ENCODE assay signal across 9 cellular contexts in genomic region chr12:57126561-57126960, GRCh38. TPM values are rescaled to one million over a fixed set of nuclear protein-coding genes. Genes with fewer than 3 reads are reported as not detected.
DNase-seq lines count a peak whose midpoint lies in the region; ATAC-seq and TF ChIP-seq lines count a peak whose summit lies in the region.
"Had no signal": no experiment of that assay in that cellular context is flagged by ENCODE, and none has a peak within 500 bp of the region (broad histone marks: within the 10 kb centered on the region; RNA-seq: fewer than 3 reads in every experiment).

No MANE protein-coding gene starts in this region.

- TF ChIP-seq CTCF in heart right ventricle (IDR thresholded peaks at IDR 0.05), result no peak
- TF ChIP-seq CTCF in breast epithelium (IDR thresholded peaks at IDR 0.05), result no peak
- TF ChIP-seq CTCF in upper lobe of right lung (IDR thresholded peaks at IDR 0.05), result no peak

- ATAC-seq in heart right ventricle (no peak), upper lobe of right lung (no peak), GM18861 (IDR thresholded peaks at IDR 0.05; ENCODE audit: unreplicated experiment) (no peak)

- H3K9me3 ChIP-seq in heart right ventricle (no peaks in the 10 kb centered on the region), breast epithelium (no peaks in the 10 kb centered on the region), muscle layer of colon (ENCODE audit: low read length) (no peaks in the 10 kb centered on the region), upper lobe of right lung (no peaks in the 10 kb centered on the region)

- H3K27ac ChIP-seq in heart right ventricle (peak overlapping the region in 8 of 10 donors; percentile 93 to 100 (median 99)), breast epithelium (peak overlapping the region; percentile 93 to 97), muscle layer of colon (ENCODE audit: low read depth, low read length) (peak overlapping the region; percentile 19), upper lobe of right lung (peak overlapping the region; percentile 92)

- DNase-seq in heart right ventricle, result no peak
- DNase-seq in cardiac septum (ENCODE audit: low spot score), result no peak
- no peak for DNase-seq in breast epithelium (ENCODE audit: low spot score in 2 of 2)
- no peak for DNase-seq in upper lobe of right lung
- no peak for DNase-seq in NCI-H1436 treated with DMSO at 0.1 percent for 48 hours (lab: John Stamatoyannopoulos, UW)
- DNase-seq in AG20443 (ENCODE audit: low spot score), result no peak

- H3K36me3 ChIP-seq in heart right ventricle (no peaks in the 10 kb centered on the region), breast epithelium (no peaks in the 10 kb centered on the region), muscle layer of colon (ENCODE audit: insufficient read depth, low read length) (peaks cover 1% of the 10 kb centered on the region), upper lobe of right lung (no peaks in the 10 kb centered on the region)

- H3K4me3 ChIP-seq in heart right ventricle, result peak overlapping the region in 3 of 10 donors; percentile 75 to 99 (median 97)
- peak overlapping the region in 2 of 3 donors; percentile 67 to 82 for H3K4me3 ChIP-seq in breast epithelium
- H3K4me3 ChIP-seq in muscle layer of colon (ENCODE audit: low read depth in 1 of 2, low read length in 2 of 2), result peak overlapping the region in 1 of 2 donors; percentile 84
- no peak overlapping the region for H3K4me3 ChIP-seq in upper lobe of right lung

- TF ChIP-seq POLR2A in breast epithelium (IDR thresholded peaks at IDR 0.05), result no peak

- 64 to 68% methylated on average over 7 of the region's 7 CpGs for WGBS in heart right ventricle, 2 donors

- H3K9ac ChIP-seq in muscle layer of colon (ENCODE audit: low read length), result peak overlapping the region; percentile 82

- H3K4me1 ChIP-seq in heart right ventricle (peaks cover 3 to 44% (median 24%) of the 10 kb centered on the region in 9 donors), breast epithelium (peaks cover 0 to 3% of the 10 kb centered on the region in 2 donors), muscle layer of colon (ENCODE audit: insufficient read depth, low read length) (peaks cover 28% of the 10 kb centered on the region), upper lobe of right lung (peaks cover 8% of the 10 kb centered on the region)

- intact Hi-C loops in heart right ventricle (cut with DNase I), result loop anchor here in 4 of 10 donors (2.0 to 5.0 kb wide), 3 partner anchors 46 to 116 kb away; no protein-coding TSS in a partner anchor
- intact Hi-C loops in cardiac septum (cut with DNase I), result loop anchor here (2.0 kb wide), 1 partner anchor 26 kb away; no protein-coding TSS in a partner anchor
- intact Hi-C loops in breast epithelium (cut with DNase I; ENCODE audit: low total_unique reads), result no loop called here
- intact Hi-C loops in upper lobe of right lung (cut with DNase I), result no loop called here

- peaks cover 0 to 20% (median 0%) of the 10 kb centered on the region in 7 donors for H3K27me3 ChIP-seq in heart right ventricle
- no peaks in the 10 kb centered on the region for H3K27me3 ChIP-seq in breast epithelium
- no peaks in the 10 kb centered on the region for H3K27me3 ChIP-seq in muscle layer of colon (ENCODE audit: control insufficient read depth in 1 of 2, insufficient read depth in 2 of 2, low read length in 2 of 2)
- H3K27me3 ChIP-seq in upper lobe of right lung, result no peaks in the 10 kb centered on the region

RNA-seq across cellular contexts. Expression of gene LRP1, which starts 1.7 kb away (rescaled TPM):
- 100 to 1,000 TPM in 4 of 10 donors, 10 to 100 TPM in 6; 46.3 to 259 (median 82.7) TPM for total RNA-seq in heart right ventricle
- polyA plus RNA-seq in heart right ventricle, result 10 to 100 TPM; 46.6 to 46.7 TPM
- 103 TPM for total RNA-seq in cardiac septum
- total RNA-seq in breast epithelium, result 100 to 1,000 TPM; 102 to 894 (median 240) TPM
- total RNA-seq in upper lobe of right lung, result 261 TPM

RNA-seq across cellular contexts. Expression of gene STAT6, which starts 15.4 kb away (rescaled TPM):
- total RNA-seq in heart right ventricle (10 to 100 TPM; 23.3 to 72.3 (median 38.0) TPM), cardiac septum (42.1 TPM), breast epithelium (100 to 1,000 TPM; 139 to 147 (median 146) TPM), upper lobe of right lung (230 TPM)
- polyA plus RNA-seq in heart right ventricle, result 10 to 100 TPM; 36.0 to 77.8 TPM

RNA-seq across cellular contexts. Expression of gene LRP1-AS, which starts 20.9 kb away (rescaled TPM):
- total RNA-seq in heart right ventricle, result not detected
- not detected for polyA plus RNA-seq in heart right ventricle
- total RNA-seq in cardiac septum, result not detected
- total RNA-seq in breast epithelium, result not detected
- total RNA-seq in upper lobe of right lung, result not detected
- total RNA-seq: urinary bladder had no signal
- polyA plus RNA-seq: urinary bladder had no signal

RNA-seq across cellular contexts. Expression of gene NAB2, which starts 37.6 kb away (rescaled TPM):
- 10 to 100 TPM in 9 of 10 donors, 1 to 10 TPM in 1; 9.5 to 16.2 (median 12.0) TPM for total RNA-seq in heart right ventricle
- polyA plus RNA-seq in heart right ventricle, result 10 to 100 TPM; 15.0 to 20.2 TPM
- total RNA-seq in cardiac septum, result 37.9 TPM
- total RNA-seq in breast epithelium, result 10 to 100 TPM in 2 of 3 donors, 1 to 10 TPM in 1; 9.0 to 33.2 (median 24.6) TPM
- 37.3 TPM for total RNA-seq in upper lobe of right lung

RNA-seq across cellular contexts. Expression of gene NEMP1, which starts 48.0 kb away (rescaled TPM):
- total RNA-seq in heart right ventricle (1 to 10 TPM; 2.4 to 6.3 (median 3.9) TPM), cardiac septum (2.4 TPM), breast epithelium (10 to 100 TPM in 2 of 3 donors, 1 to 10 TPM in 1; 6.9 to 13.3 (median 10.9) TPM), upper lobe of right lung (14.1 TPM)
- 1 to 10 TPM; 1.1 to 2.9 TPM for polyA plus RNA-seq in heart right ventricle

Comparison
In these comparisons a context has a peak if more than half of its experiments do, and no peak if none do; other contexts are left out.
1. H3K27ac ChIP-seq: peak in every context shown above with its lines; median percentile 99 in heart right ventricle; 95 in breast epithelium; 92 in upper lobe of right lung; 19 in muscle layer of colon.